In genomic region chr11:19281041-19281440, GRCh38 we compare ENCODE assay signal across 15 cellular contexts. TPM values are rescaled to one million over a fixed set of nuclear protein-coding genes. Genes with fewer than 3 reads are reported as not detected.
DNase-seq lines count a peak whose midpoint lies in the region; ATAC-seq and TF ChIP-seq lines count a peak whose summit lies in the region.
"Had no signal": no experiment of that assay in that cellular context is flagged by ENCODE, and none has a peak within 500 bp of the region (broad histone marks: within the 10 kb centered on the region; RNA-seq: fewer than 3 reads in every experiment).

No MANE protein-coding gene starts in this region.

- H3K27me3 Mint-ChIP-seq in natural killer cell treated with Interleukin-12 subunit alpha and Interleukin-12 subunit beta and Interleukin-15 and Interleukin-18, amount 100 ng/mL, for 72 hours = no peaks in the 10 kb centered on the region

- no peaks in the 10 kb centered on the region for H3K4me1 ChIP-seq in gastrocnemius medialis

- H3K36me3 Mint-ChIP-seq in natural killer cell treated with Interleukin-12 subunit alpha and Interleukin-12 subunit beta and Interleukin-15 and Interleukin-18, amount 100 ng/mL, for 72 hours = no peaks in the 10 kb centered on the region

- H3K27ac ChIP-seq in gastrocnemius medialis = no peak overlapping the region
- H3K27ac ChIP-seq: cardiac muscle cell had no signal

- no peaks in the 10 kb centered on the region for H3K9me3 Mint-ChIP-seq in natural killer cell treated with Interleukin-12 subunit alpha and Interleukin-12 subunit beta and Interleukin-15 and Interleukin-18, amount 100 ng/mL, for 72 hours
- H3K9me3 Mint-ChIP-seq: activated T-cell treated with anti-CD3 and anti-CD28 coated beads, Interleukin-2, amount 50 U/mL, for 72 hours had no signal

- H3K9me3 ChIP-seq in gastrocnemius medialis = no peaks in the 10 kb centered on the region

- peaks cover 50 to 55% of the 10 kb centered on the region in 2 donors for H3K4me1 Mint-ChIP-seq in natural killer cell treated with Interleukin-12 subunit alpha and Interleukin-12 subunit beta and Interleukin-15 and Interleukin-18, amount 100 ng/mL, for 72 hours (ENCODE audit: low read depth in 2 of 2)

- H3K27me3 ChIP-seq in gastrocnemius medialis = no peaks in the 10 kb centered on the region
- H3K27me3 ChIP-seq: cardiac muscle cell had no signal

- no peak for TF ChIP-seq CTCF in gastrocnemius medialis (IDR thresholded peaks at IDR 0.05 in 4 of 5, conservative IDR thresholded peaks at IDR 0.05 in 1 of 5)

- DNase-seq in DMS153 (lab: John Stamatoyannopoulos, UW) (peak; percentile 19), DMS153 treated with DMSO at 0.1 percent for 48 hours (lab: John Stamatoyannopoulos, UW; ENCODE audit: unreplicated experiment) (no peak), NCI-H69 (lab: John Stamatoyannopoulos, UW) (peak; percentile 48), gastrocnemius medialis (no peak), RKO (ENCODE audit: low spot score) (no peak), LoVo (ENCODE audit: low spot score) (no peak)
- DNase-seq in natural killer cell treated with Interleukin-12 subunit alpha and Interleukin-12 subunit beta and Interleukin-15 and Interleukin-18, amount 100 ng/mL, for 72 hours (ENCODE audit: low spot score) = no peak
- DNase-seq: 8988T; activated T-cell treated with anti-CD3 and anti-CD28 coated beads, Interleukin-2, amount 50 U/mL, for 72 hours; DND-41; KG1; PC-3; stimulated activated CD4-positive, alpha-beta T cell treated with anti-CD3 and anti-CD28 coated beads, Interleukin-4, amount 100 ng/mL, for 1 hour had no signal

- peak overlapping the region in 1 of 2 donors; percentile 44 for H3K27ac Mint-ChIP-seq in natural killer cell treated with Interleukin-12 subunit alpha and Interleukin-12 subunit beta and Interleukin-15 and Interleukin-18, amount 100 ng/mL, for 72 hours

- H3K36me3 ChIP-seq in gastrocnemius medialis = no peaks in the 10 kb centered on the region
- H3K36me3 ChIP-seq: cardiac muscle cell had no signal

- intact Hi-C loops in gastrocnemius medialis (cut with DNase I; ENCODE audit: low total_unique reads) = no loop called here

- peak overlapping the region; percentile 61 for H3K4me3 Mint-ChIP-seq in natural killer cell treated with Interleukin-12 subunit alpha and Interleukin-12 subunit beta and Interleukin-15 and Interleukin-18, amount 100 ng/mL, for 72 hours

- ATAC-seq in HG02610 (IDR thresholded peaks at IDR 0.05; ENCODE audit: unreplicated experiment) (peak; percentile 53), gastrocnemius medialis (no peak)
- peak in 1 of 2 donors; percentile 57 for ATAC-seq in natural killer cell treated with Interleukin-12 subunit alpha and Interleukin-12 subunit beta and Interleukin-15 and Interleukin-18, amount 100 ng/mL, for 72 hours
- ATAC-seq: activated T-cell treated with anti-CD3 and anti-CD28 coated beads, Interleukin-2, amount 50 U/mL, for 72 hours; PC-3 had no signal

- no peak for TF ChIP-seq POLR2A in gastrocnemius medialis (IDR thresholded peaks at IDR 0.05)

- in situ Hi-C loops in gastrocnemius medialis (cut with MboI; ENCODE audit: low sequenced_read_pairs in 4 of 4) = no loop called here

- H3K4me3 ChIP-seq in gastrocnemius medialis = peak overlapping the region in 1 of 4 donors; percentile 17
- H3K4me3 ChIP-seq: cardiac muscle cell had no signal

RNA-seq across cellular contexts. Expression of gene E2F8, which starts 40.3 kb away (rescaled TPM):
- 10 to 100 TPM; 12.0 to 22.3 TPM for total RNA-seq in natural killer cell treated with Interleukin-12 subunit alpha and Interleukin-12 subunit beta and Interleukin-15 and Interleukin-18, amount 100 ng/mL, for 72 hours
- total RNA-seq in gastrocnemius medialis = under 1 TPM in 3 of 4 donors, not detected in 1; 0.39 to 0.80 (median 0.78) TPM

Comparison
In these comparisons a context has a peak if more than half of its experiments do, and no peak if none do; other contexts are left out.
1. DNase-seq: peak in DMS153 (single experiment) and NCI-H69 (single experiment); none in DMS153 treated with DMSO at 0.1 percent for 48 hours (single experiment), natural killer cell treated with Interleukin-12 subunit alpha and Interleukin-12 subunit beta and Interleukin-15 and Interleukin-18, amount 100 ng/mL, for 72 hours (single experiment), gastrocnemius medialis (0 of 2), RKO (single experiment) and LoVo (single experiment).
2. RNA of gene E2F8, which starts 40.3 kb away (total RNA-seq): 12.0 to 22.3 TPM in natural killer cell treated with Interleukin-12 subunit alpha and Interleukin-12 subunit beta and Interleukin-15 and Interleukin-18, amount 100 ng/mL, for 72 hours; 0.39 to 0.80 TPM in gastrocnemius medialis; every median in the first group is over 4 times any median in the second.